1 cellular context compared by ENCODE assay signal in genomic region chr12:6167327-6168280, GRCh38.
TF ChIP-seq lines count a peak whose summit lies in the region.

No MANE protein-coding gene starts in this region.

TF ChIP-seq in K562, 482 proteins besides CTCF, POLR2A, EP300 and RAD21 (continued from another document and continues in another):
- TF ChIP-seq ZNF785 (CRISPR knock-in tag; IDR thresholded peaks at IDR 0.05) (no peak), YY1 (IDR thresholded peaks at IDR 0.05; ENCODE audit: borderline replicate concordance in 1 of 3, control insufficient read depth in 1 of 3, extremely low read depth in 1 of 3, insufficient read depth in 3 of 3, insufficient read length in 1 of 3, insufficient replicate concordance in 2 of 3, low read depth in 1 of 3, low read length in 2 of 3) (peak in 1 of 3 experiments; percentile 46), ZNF583 (CRISPR knock-in tag; IDR thresholded peaks at IDR 0.05) (no peak), LARP7 (IDR thresholded peaks at IDR 0.05) (no peak), RBM17 (IDR thresholded peaks at IDR 0.05; ENCODE audit: borderline replicate concordance, low read depth, low read length) (no peak), ZNF76 (CRISPR knock-in tag; IDR thresholded peaks at IDR 0.05; ENCODE audit: borderline replicate concordance) (no peak), HLTF (IDR thresholded peaks at IDR 0.05) (no peak), NFE2L1 (tag; IDR thresholded peaks at IDR 0.05; ENCODE audit: borderline replicate concordance, low read depth) (no peak), ZSCAN32 (CRISPR knock-in tag; IDR thresholded peaks at IDR 0.05) (no peak), E4F1 (CRISPR knock-in tag; IDR thresholded peaks at IDR 0.05; ENCODE audit: borderline replicate concordance) (no peak), POLR2AphosphoS5 (IDR thresholded peaks at IDR 0.05; ENCODE audit: control insufficient read depth, insufficient read depth, low read depth, low read length) (no peak), RB1 (IDR thresholded peaks at IDR 0.05; ENCODE audit: low read depth) (no peak), ZSCAN29 (IDR thresholded peaks at IDR 0.05) (no peak), PTBP1 (IDR thresholded peaks at IDR 0.05; ENCODE audit: low read depth, low read length) (no peak), TEAD4 (IDR thresholded peaks at IDR 0.05; ENCODE audit: low read length) (no peak), TEAD4 (CRISPR knock-in tag; IDR thresholded peaks at IDR 0.05; ENCODE audit: borderline replicate concordance) (no peak), NR1H2 (CRISPR knock-in tag; IDR thresholded peaks at IDR 0.05) (no peak), XRCC5 (IDR thresholded peaks at IDR 0.05; ENCODE audit: low read depth, low read length) (no peak), CSDE1 (IDR thresholded peaks at IDR 0.05) (no peak), ZNF395 (CRISPR knock-in tag; IDR thresholded peaks at IDR 0.05) (peak; percentile 70), SIN3B (IDR thresholded peaks at IDR 0.05; ENCODE audit: low read depth) (no peak), CREM (IDR thresholded peaks at IDR 0.05; ENCODE audit: low read depth) (peak; percentile 79), ZBTB11 (CRISPR knock-in tag; IDR thresholded peaks at IDR 0.05) (no peak), ZNF143 (CRISPR knock-in tag; IDR thresholded peaks at IDR 0.05) (no peak), ZNF695 (CRISPR knock-in tag; IDR thresholded peaks at IDR 0.05) (no peak), ZNF407 (IDR thresholded peaks at IDR 0.05; ENCODE audit: low read depth) (no peak), NR2C1 (IDR thresholded peaks at IDR 0.05) (peak; percentile 24; the same call in 1 of the 2 replicates), NR2C1 (tag; IDR thresholded peaks at IDR 0.05) (peak; percentile 79), JUND (IDR thresholded peaks at IDR 0.05; ENCODE audit: borderline replicate concordance, low read depth, low read length) (peak; percentile 99), JUND (tag; IDR thresholded peaks at IDR 0.05; ENCODE audit: borderline replicate concordance, low read depth, low read length) (peak; percentile 98), ZNF79 (CRISPR knock-in tag; IDR thresholded peaks at IDR 0.05; ENCODE audit: low read depth) (no peak), ZNF778 (CRISPR knock-in tag; IDR thresholded peaks at IDR 0.05) (no peak), ARID3B (CRISPR knock-in tag; IDR thresholded peaks at IDR 0.05; ENCODE audit: borderline replicate concordance) (no peak), DIDO1 (tag; IDR thresholded peaks at IDR 0.05; ENCODE audit: low read depth) (no peak), ZNF507 (tag; conservative IDR thresholded peaks at IDR 0.05) (no peak), ATF2 (CRISPR knock-in tag; IDR thresholded peaks at IDR 0.05) (peak; percentile 75; the same call in 1 of the 2 replicates), PRMT5 (CRISPR knock-in tag; IDR thresholded peaks at IDR 0.05) (no peak), USF2 (CRISPR knock-in tag; IDR thresholded peaks at IDR 0.05) (no peak), MTF1 (CRISPR knock-in tag; IDR thresholded peaks at IDR 0.05; ENCODE audit: borderline replicate concordance) (no peak), SRSF7 (optimal IDR thresholded peaks at IDR 0.05; ENCODE audit: low read depth, low read length) (no peak), CLOCK (CRISPR knock-in tag; IDR thresholded peaks at IDR 0.05; ENCODE audit: borderline replicate concordance) (no peak)
